In genomic region chr16:3400446-3400778, GRCh38 we compare ENCODE assay signal across 8 cellular contexts. TPM values are rescaled to one million over a fixed set of nuclear protein-coding genes. Genes with fewer than 3 reads are reported as not detected.
DNase-seq lines count a peak whose midpoint lies in the region; ATAC-seq and TF ChIP-seq lines count a peak whose summit lies in the region.

No MANE protein-coding gene starts in this region.

- H3K9me2 ChIP-seq in PC-3 (replicated peaks; ENCODE audit: low read length): no peaks in the 10 kb centered on the region

- intact Hi-C loops in PC-3 (cut with micrococcal nuclease): loop anchor here (2.0 kb wide), 1 partner anchor 58 kb away; no protein-coding TSS in a partner anchor
- intact Hi-C loops in gastrocnemius medialis (cut with DNase I; ENCODE audit: low total_unique reads): loop anchor here (2.0 kb wide), 3 partner anchors 36 to 166 kb away; partner anchors contain the start of genes ZNF200 and ZNF263

- POLR2A ChIA-PET in PC-3 (lab: Charles Lee; ENCODE audit: unreplicated experiment): interaction anchor here (0.7 kb wide), 1 partner anchor 33 kb away, joined by 5 read pairs; no protein-coding TSS in a partner anchor

- no peaks in the 10 kb centered on the region for H4K20me1 ChIP-seq in PC-3 (ENCODE audit: low read length)

- peaks cover 28% of the 10 kb centered on the region for H3K79me2 ChIP-seq in PC-3 (ENCODE audit: low read length)

- H3K27me3 ChIP-seq in PC-3 (ENCODE audit: low read length): no peaks in the 10 kb centered on the region
- no peaks in the 10 kb centered on the region for H3K27me3 ChIP-seq in gastrocnemius medialis

- peak overlapping the region; percentile 91 for H3K9ac ChIP-seq in PC-3 (ENCODE audit: low read length)

- H3F3A ChIP-seq in PC-3 (ENCODE audit: low read length, unreplicated experiment): no peaks in the 10 kb centered on the region

- H3K36me3 ChIP-seq in PC-3 (ENCODE audit: low read depth, low read length) (peaks cover 37% of the 10 kb centered on the region), gastrocnemius medialis (peaks cover 9 to 66% of the 10 kb centered on the region in 2 donors)

- H3K4me1 ChIP-seq in PC-3 (ENCODE audit: insufficient read depth, low read length) (no peaks in the 10 kb centered on the region), gastrocnemius medialis (peaks cover 16 to 21% of the 10 kb centered on the region in 2 donors)

- H3K27ac ChIP-seq in PC-3 (ENCODE audit: low read length) (peak overlapping the region; percentile 8; the same call in 1 of the 2 replicates), gastrocnemius medialis (peak overlapping the region; percentile 81 to 92 (median 90))

- H3K4me2 ChIP-seq in PC-3 (ENCODE audit: low read length): peak overlapping the region; percentile 88

- CTCF ChIA-PET in PC-3 (lab: Charles Lee): no interaction called here

- H3K4me3 ChIP-seq in PC-3 (ENCODE audit: low read length) (peak overlapping the region; percentile 99), fibroblast of mammary gland (ENCODE audit: control insufficient read depth, low read depth, low read length) (peak overlapping the region; percentile 74), gastrocnemius medialis (peak overlapping the region; percentile 83 to 92 (median 90))

- in situ Hi-C loops in gastrocnemius medialis (cut with MboI; ENCODE audit: low sequenced_read_pairs in 4 of 4): loop anchor here in 2 of 4 donors (10.0 to 25.0 kb wide), 2 partner anchors 94 to 113 kb away; partner anchors contain the start of genes C16orf90 (in 1 of the 2) and ZNF263 (in 1 of the 2)

- H2AFZ ChIP-seq in PC-3 (ENCODE audit: low read length): peak overlapping the region; percentile 95

- peak; percentile 44 for ATAC-seq in GM19395 (IDR thresholded peaks at IDR 0.05; ENCODE audit: unreplicated experiment)
- no peak for ATAC-seq in PC-3
- no peak for ATAC-seq in gastrocnemius medialis
- ATAC-seq in HG02610 (IDR thresholded peaks at IDR 0.05; ENCODE audit: unreplicated experiment): no peak

- DNase-seq in PC-3 (no peak), fibroblast of mammary gland (ENCODE audit: low read depth) (no peak), gastrocnemius medialis (no peak), nucleus accumbens (lab: John Stamatoyannopoulos, UW) (no peak), NOMO-1 treated with DMSO at 0.1 percent for 48 hours (lab: John Stamatoyannopoulos, UW; ENCODE audit: unreplicated experiment) (no peak)
- DNase-seq in stimulated activated CD4-positive, alpha-beta T cell treated with anti-CD3 and anti-CD28 coated beads, Interleukin-4, amount 100 ng/mL, for 24 hours: no peak

- TF ChIP-seq POLR2A in gastrocnemius medialis (IDR thresholded peaks at IDR 0.05): no peak

- H3K9me3 ChIP-seq in PC-3 (ENCODE audit: low read length): no peaks in the 10 kb centered on the region
- H3K9me3 ChIP-seq in gastrocnemius medialis: peaks cover 0 to 14% (median 0%) of the 10 kb centered on the region in 3 donors

- BruUV-seq in PC-3 (replicated peaks; lab: Mats Ljungman, UMichigan): TSS peak; percentile 75

- TF ChIP-seq CTCF in PC-3 (conservative IDR thresholded peaks at IDR 0.05; ENCODE audit: low read depth, low read length): no peak
- TF ChIP-seq CTCF in fibroblast of mammary gland (conservative IDR thresholded peaks at IDR 0.05; ENCODE audit: control insufficient read depth, insufficient read depth, low read depth, low read length): no peak
- no peak for TF ChIP-seq CTCF in gastrocnemius medialis (IDR thresholded peaks at IDR 0.05 in 4 of 5, conservative IDR thresholded peaks at IDR 0.05 in 1 of 5)

RNA-seq across cellular contexts. Expression of gene ZSCAN32, which starts 0.4 kb away (rescaled TPM):
- 5.9 and 7.5 TPM in 2 replicates for total RNA-seq in PC-3 (2014; rRNA removed)
- 1 to 10 TPM; 4.0 to 6.5 (median 4.7) TPM for total RNA-seq in gastrocnemius medialis

RNA-seq across cellular contexts. Expression of gene ZNF174, which starts 0.6 kb away (rescaled TPM):
- total RNA-seq in PC-3 (2014; rRNA removed): 9.5 and 11.3 TPM in 2 replicates
- total RNA-seq in gastrocnemius medialis: 10 to 100 TPM in 2 of 4 donors, 1 to 10 TPM in 2; 6.7 to 15.6 (median 9.6) TPM

RNA-seq across cellular contexts. Expression of gene ZNF597, which starts 42.9 kb away (rescaled TPM):
- total RNA-seq in PC-3 (2014; rRNA removed) (not detected in 2 replicates), gastrocnemius medialis (1 to 10 TPM in 1 of 4 donors, under 1 TPM in 3; 0.81 to 1.3 (median 0.96) TPM)

RNA-seq across cellular contexts. Expression of gene NAA60, which starts 43.1 kb away (rescaled TPM):
- total RNA-seq in PC-3 (2014; rRNA removed) (7.6 and 9.3 TPM in 2 replicates), gastrocnemius medialis (10 to 100 TPM; 14.2 to 16.7 (median 15.4) TPM)

RNA-seq across cellular contexts. Expression of gene OR2C1, which starts 44.7 kb away (rescaled TPM):
- total RNA-seq in PC-3 (2014; rRNA removed): not detected in 2 replicates
- total RNA-seq in gastrocnemius medialis: not detected
